Comparison of ENCODE assay signal across 8 cellular contexts in the genomic region with DNA sequence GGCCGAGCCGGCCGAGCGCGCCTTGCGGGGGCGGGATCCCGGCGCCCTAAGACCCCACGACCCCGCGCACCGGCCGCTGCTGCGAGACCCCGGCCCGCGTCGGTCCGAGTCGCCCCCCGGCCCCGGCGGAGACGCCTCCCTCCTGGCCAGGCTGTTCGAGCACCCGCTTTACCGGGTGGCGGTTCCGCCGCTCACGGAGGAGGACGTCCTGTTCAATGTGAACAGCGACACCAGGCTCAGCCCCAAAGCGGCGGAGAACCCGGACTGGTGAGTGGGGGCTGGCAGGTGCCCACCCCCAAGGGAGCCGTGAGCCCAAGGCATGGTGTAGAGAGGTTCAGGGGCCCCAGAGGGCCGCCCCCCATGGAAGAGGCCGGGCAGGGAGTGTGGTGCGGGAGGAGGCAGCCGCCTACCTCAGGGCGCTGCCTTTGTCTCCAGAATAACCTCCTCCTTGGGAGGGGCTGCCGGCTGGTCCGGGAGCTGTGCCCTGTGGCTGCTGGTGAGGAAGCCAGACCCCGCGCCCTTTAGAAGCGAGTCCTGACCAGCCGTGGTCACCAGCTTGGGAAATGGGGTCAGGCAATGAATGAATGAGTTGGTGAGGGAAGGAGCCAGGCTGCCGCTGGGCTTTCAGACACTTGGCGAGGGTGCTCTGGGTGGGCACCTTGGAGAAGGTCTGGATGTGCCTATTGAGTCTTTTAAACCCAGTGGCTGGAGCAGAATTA. TPM values are rescaled to one million over a fixed set of nuclear protein-coding genes. Genes with fewer than 3 reads are reported as not detected.
DNase-seq lines count a peak whose midpoint lies in the region; ATAC-seq, FAIRE-seq and TF ChIP-seq lines count a peak whose summit lies in the region.

No MANE protein-coding gene starts in this region.

- H3K27me3 Mint-ChIP-seq in astrocyte (ENCODE audit: low read depth, unreplicated experiment), result peaks cover 58% of the 10 kb centered on the region

- peaks cover 10% of the 10 kb centered on the region for H3K4me1 Mint-ChIP-seq in astrocyte (ENCODE audit: low read depth, unreplicated experiment)

- DNase-seq in NCI-H1092 treated with DMSO at 0.1 percent for 48 hours (lab: John Stamatoyannopoulos, UW) (peak; percentile 33), NCI-H1092 (lab: John Stamatoyannopoulos, UW) (no peak), astrocyte (ENCODE audit: low read depth) (no peak), kidney tubule cell (ENCODE audit: low spot score) (peak; percentile 17), RCC 7860 (ENCODE audit: low spot score) (no peak)
- peak; percentile 13 for DNase-seq in stimulated activated naive CD8-positive, alpha-beta T cell treated with anti-CD3 and anti-CD28 coated beads, Interleukin-15, Interleukin-2, amounts not matched to agents 100 U/mL and 50 U/mL, for 24 hours
- no peak for DNase-seq in activated CD4-positive, alpha-beta T cell treated with anti-CD3 and anti-CD28 coated beads for 4 hours

- no peak for ATAC-seq in stimulated activated naive CD8-positive, alpha-beta T cell treated with anti-CD3 and anti-CD28 coated beads, Interleukin-15, Interleukin-2, amounts not matched to agents 100 U/mL and 50 U/mL, for 24 hours
- ATAC-seq in HG02885 (IDR thresholded peaks at IDR 0.05; ENCODE audit: poor library complexity, unreplicated experiment), result no peak

- peaks cover 6% of the 10 kb centered on the region for H3K36me3 Mint-ChIP-seq in astrocyte (ENCODE audit: low read depth, unreplicated experiment)

- no peaks in the 10 kb centered on the region for H3K27me3 ChIP-seq in astrocyte (ENCODE audit: insufficient read depth, low read length)

- peaks cover 36% of the 10 kb centered on the region for H3K4me1 ChIP-seq in astrocyte (ENCODE audit: insufficient read depth, low read length)

- peak overlapping the region; percentile 30 for H3K27ac ChIP-seq in astrocyte (ENCODE audit: low read depth, low read length)

- no peak for TF ChIP-seq CTCF in astrocyte (IDR thresholded peaks at IDR 0.05; ENCODE audit: insufficient read depth, low read depth, low read length)

- peak overlapping the region; percentile 84 for H3K9ac ChIP-seq in astrocyte (ENCODE audit: low read length)

- no peaks in the 10 kb centered on the region for H3K9me3 ChIP-seq in astrocyte (ENCODE audit: insufficient read depth, low read depth, low read length)

- H3K4me3 ChIP-seq in astrocyte (ENCODE audit: insufficient read depth, low read depth, low read length), result peak overlapping the region; percentile 93

- FAIRE-seq in astrocyte (lab: Jason Lieb, UNC) (no peak), RCC 7860 (lab: Jason Lieb, UNC) (no peak)

- peaks cover 2% of the 10 kb centered on the region for H3K9me3 Mint-ChIP-seq in astrocyte (ENCODE audit: unreplicated experiment)

- H3K36me3 ChIP-seq in astrocyte (ENCODE audit: insufficient read depth, low read length), result peaks cover 27% of the 10 kb centered on the region

- no peak overlapping the region for H2AFZ ChIP-seq in astrocyte (ENCODE audit: low read depth, low read length)

- H3K4me2 ChIP-seq in astrocyte (ENCODE audit: low read length), result peak overlapping the region; percentile 99

- H3K27ac Mint-ChIP-seq in astrocyte (ENCODE audit: unreplicated experiment), result no peak overlapping the region

- peak overlapping the region; percentile 83 for H3K4me3 Mint-ChIP-seq in astrocyte (ENCODE audit: unreplicated experiment)

- H3K79me2 ChIP-seq in astrocyte (ENCODE audit: insufficient read depth, low read length), result peaks cover 63% of the 10 kb centered on the region

- H4K20me1 ChIP-seq in astrocyte (ENCODE audit: insufficient read depth, low read length), result peaks cover 58% of the 10 kb centered on the region

RNA-seq across cellular contexts. Expression of gene FAM20C, which starts 1.3 kb away (rescaled TPM):
- 10.0 and 10.6 TPM in 2 replicates for total RNA-seq in astrocyte

Comparison
In these comparisons a context has a peak if more than half of its experiments do, and no peak if none do; other contexts are left out.
1. DNase-seq: peak in NCI-H1092 treated with DMSO at 0.1 percent for 48 hours (single experiment), kidney tubule cell (single experiment) and stimulated activated naive CD8-positive, alpha-beta T cell treated with anti-CD3 and anti-CD28 coated beads, Interleukin-15, Interleukin-2, amounts not matched to agents 100 U/mL and 50 U/mL, for 24 hours (single experiment); none in NCI-H1092 (single experiment), astrocyte (single experiment), activated CD4-positive, alpha-beta T cell treated with anti-CD3 and anti-CD28 coated beads for 4 hours (0 of 2) and RCC 7860 (single experiment).